In the genomic region with DNA sequence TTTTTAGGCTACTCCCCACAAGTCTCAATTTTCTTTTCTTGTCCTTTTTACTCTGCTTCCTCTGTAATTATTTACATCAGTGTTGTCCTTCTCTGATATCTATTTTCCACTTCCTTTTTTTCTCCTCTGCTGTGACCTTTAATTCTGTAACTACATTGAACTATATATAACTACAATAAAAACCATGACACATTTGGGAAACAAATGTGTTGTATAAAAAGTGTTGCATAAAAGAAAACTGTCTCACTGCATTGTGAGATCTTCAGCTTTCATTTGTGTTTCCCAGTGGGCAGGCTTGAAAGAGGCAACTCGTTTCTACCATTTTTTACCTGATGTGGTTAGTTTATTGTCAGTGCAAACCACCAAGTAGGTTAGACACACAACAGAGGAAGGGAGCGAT, we compare ENCODE assay signal across 19 cellular contexts.
"Had no signal": no experiment of that assay in that cellular context is flagged by ENCODE, and none has a peak within 500 bp of the region (broad histone marks: within the 10 kb centered on the region; RNA-seq: fewer than 3 reads in every experiment).

No MANE protein-coding gene starts in this region.

- H3K9me3 ChIP-seq: ascending aorta, transverse colon, vagina had no signal

- H3K4me3 ChIP-seq: ascending aorta, coronary artery, neural progenitor cell, transverse colon, vagina had no signal

- H3K27me3 ChIP-seq: ascending aorta, foreskin keratinocyte, neural progenitor cell, transverse colon, vagina had no signal

- H3K9ac ChIP-seq: neural progenitor cell had no signal

- H3K36me3 ChIP-seq: ascending aorta, neural progenitor cell, transverse colon, vagina had no signal

- DNase-seq: activated CD4-positive, alpha-beta T cell treated with anti-CD3 and anti-CD28 coated beads for 1 hour; activated CD8-positive, alpha-beta memory T cell treated with anti-CD3 and anti-CD28 coated beads for 24 hours; activated CD8-positive, alpha-beta memory T cell treated with anti-CD3 and anti-CD28 coated beads, Interleukin-2, amount 50 U/mL, for 48 hours; activated effector memory CD4-positive, alpha-beta T cell treated with Interleukin-2 at 50 U/mL for 16 hours; activated naive CD4-positive, alpha-beta T cell treated with anti-CD3 and anti-CD28 coated beads, Interleukin-2, amount 10 ng/mL, durations not matched to agents 7 days and 5 days; activated naive CD8-positive, alpha-beta T cell treated with anti-CD3 and anti-CD28 coated beads, Interleukin-2, amount 50 U/mL, for 24 hours; activated T-cell treated with anti-CD3 and anti-CD28 coated beads, Interleukin-2, amount 50 U/mL, for 48 hours; foreskin keratinocyte; stimulated activated CD4-positive, alpha-beta T cell treated with anti-CD3 and anti-CD28 coated beads, Interleukin-12 subunit alpha, Interleukin-12 subunit beta, amount 100 ng/mL, for 4 hours; stimulated activated CD4-positive, alpha-beta T cell treated with anti-CD3 and anti-CD28 coated beads, Interleukin-1b, Interleukin-23, amount 100 ng/mL, for 48 hours; stimulated activated CD8-positive, alpha-beta memory T cell treated with anti-CD3 and anti-CD28 coated beads, Interleukin-4, amount 100 ng/mL, for 48 hours; stimulated activated naive CD4-positive, alpha-beta T cell treated with Interleukin-2 at 50 U/mL for 16 hours; transverse colon had no signal

- ATAC-seq: activated naive CD8-positive, alpha-beta T cell treated with anti-CD3 and anti-CD28 coated beads, Interleukin-2, amount 50 U/mL, for 24 hours; foreskin keratinocyte; left lobe of liver had no signal

- H3K27ac ChIP-seq: ascending aorta, coronary artery, foreskin keratinocyte, neural progenitor cell, transverse colon, vagina, VCaP had no signal

- H3K4me1 ChIP-seq: ascending aorta, foreskin keratinocyte, vagina had no signal
